1 cellular context compared by ENCODE assay signal in genomic region chr12:27226319-27226984, GRCh38.
TF ChIP-seq lines count a peak whose summit lies in the region.

No MANE protein-coding gene starts in this region.

TF ChIP-seq in GM23338, 12 proteins besides CTCF, POLR2A, EP300 and RAD21 (continued from another document):
- no peak for TF ChIP-seq STAT1 (IDR thresholded peaks at IDR 0.05; ENCODE audit: unreplicated experiment)
- no peak for TF ChIP-seq ZNF462 (CRISPR knock-in tag; IDR thresholded peaks at IDR 0.05)
- no peak for TF ChIP-seq CREB1 (CRISPR knock-in tag; IDR thresholded peaks at IDR 0.05; ENCODE audit: low read depth)
- no peak for TF ChIP-seq EZH2phosphoT487 (IDR thresholded peaks at IDR 0.05; ENCODE audit: unreplicated experiment)
- TF ChIP-seq POLR2AphosphoS5 (IDR thresholded peaks at IDR 0.05; ENCODE audit: low read depth), result no peak
- TF ChIP-seq ZNF331 (CRISPR knock-in tag; IDR thresholded peaks at IDR 0.05; ENCODE audit: low read depth), result no peak
- TF ChIP-seq JUNB (IDR thresholded peaks at IDR 0.05; ENCODE audit: unreplicated experiment), result no peak
